Comparison of ENCODE assay signal across 17 cellular contexts in genomic region chr5:11797132-11797531, GRCh38.
DNase-seq lines count a peak whose midpoint lies in the region; ATAC-seq, FAIRE-seq and TF ChIP-seq lines count a peak whose summit lies in the region.
"Had no signal": no experiment of that assay in that cellular context is flagged by ENCODE, and none has a peak within 500 bp of the region (broad histone marks: within the 10 kb centered on the region; RNA-seq: fewer than 3 reads in every experiment).

No MANE protein-coding gene starts in this region.

- POLR2A ChIA-PET in K562 (lab: Yijun Ruan, JAX): no interaction called here

- no peaks in the 10 kb centered on the region for H3K4me1 Mint-ChIP-seq in type B pancreatic cell (ENCODE audit: unreplicated experiment)
- H3K4me1 Mint-ChIP-seq: activated T-helper 17 cell treated with anti-CD3 and anti-CD28 coated beads, Interleukin-2, amount 50 U/mL, for 72 hours had no signal

- H3K27ac Mint-ChIP-seq in type B pancreatic cell: no peak overlapping the region
- H3K27ac Mint-ChIP-seq: activated CD8-positive, alpha-beta T cell treated with anti-CD3 and anti-CD28 coated beads for 36 hours; activated T-helper 17 cell treated with anti-CD3 and anti-CD28 coated beads, Interleukin-2, amount 50 U/mL, for 72 hours; effector memory CD8-positive, alpha-beta T cell; stimulated activated naive CD8-positive, alpha-beta T cell treated with anti-CD3 and anti-CD28 coated beads, Interleukin-15, Interleukin-2, amounts not matched to agents 100 ng/mL and 50 ng/mL, for 24 hours had no signal

- no peak overlapping the region for H3K4me3 Mint-ChIP-seq in type B pancreatic cell
- H3K4me3 Mint-ChIP-seq: activated CD8-positive, alpha-beta T cell treated with anti-CD3 and anti-CD28 coated beads for 36 hours; activated T-helper 17 cell treated with anti-CD3 and anti-CD28 coated beads, Interleukin-2, amount 50 U/mL, for 72 hours; effector memory CD8-positive, alpha-beta T cell; stimulated activated naive CD8-positive, alpha-beta T cell treated with anti-CD3 and anti-CD28 coated beads, Interleukin-15, Interleukin-2, amounts not matched to agents 100 ng/mL and 50 ng/mL, for 24 hours had no signal

- no peak overlapping the region for H3K4me3 ChIP-seq in K562
- H3K4me3 ChIP-seq in esophagus squamous epithelium: no peak overlapping the region
- H3K4me3 ChIP-seq: left ventricle myocardium inferior had no signal

- intact Hi-C loops in left cardiac atrium (cut with DNase I) (no loop called here), left ventricle myocardium superior (cut with micrococcal nuclease) (no loop called here), K562 (cut with micrococcal nuclease) (no loop called here), esophagus squamous epithelium (cut with DNase I) (no loop called here)

- H3K27ac ChIP-seq in K562 (ENCODE audit: extremely low read depth, low read depth, low read length) (no peak overlapping the region), esophagus squamous epithelium (no peak overlapping the region)
- H3K27ac ChIP-seq: left ventricle myocardium inferior, parathyroid adenoma had no signal

- TF ChIP-seq EP300 in K562 (IDR thresholded peaks at IDR 0.05; ENCODE audit: low read length): no peak

- no peak for FAIRE-seq in K562 (lab: Jason Lieb, UNC)
- FAIRE-seq: TTC549 had no signal

- H3K36me3 Mint-ChIP-seq in type B pancreatic cell: no peaks in the 10 kb centered on the region

- CTCF ChIA-PET in K562 (lab: Yijun Ruan, JAX; ENCODE audit: low intra/inter-chr PET ratio): no interaction called here

- H3K9me3 ChIP-seq in K562 (replicated peaks; ENCODE audit: control insufficient read depth, insufficient read depth, low read depth, low read length): no peaks in the 10 kb centered on the region; the same call in 1 of the 2 replicates
- H3K9me3 ChIP-seq in esophagus squamous epithelium: no peaks in the 10 kb centered on the region
- H3K9me3 ChIP-seq: left ventricle myocardium inferior had no signal

- H4K20me1 ChIP-seq in K562 (replicated peaks; ENCODE audit: control insufficient read depth, insufficient read depth, low read length): no peaks in the 10 kb centered on the region

- H3K27me3 ChIP-seq in K562 (ENCODE audit: control insufficient read depth in 2 of 2, insufficient read depth in 2 of 2, low read length in 2 of 2): no peaks in the 10 kb centered on the region
- no peaks in the 10 kb centered on the region for H3K27me3 ChIP-seq in esophagus squamous epithelium

- peak; percentile 24 for DNase-seq in left cardiac atrium
- no peak for DNase-seq in left ventricle myocardium superior
- peak; percentile 32 for DNase-seq in NCI-H2227 treated with DMSO at 0.1 percent for 48 hours (lab: John Stamatoyannopoulos, UW)
- DNase-seq in K562 (ENCODE audit: extremely low read depth in 1 of 4, low spot score in 3 of 4): no peak
- no peak for DNase-seq in type B pancreatic cell (ENCODE audit: extremely low spot score, unreplicated experiment)
- DNase-seq in glomerular visceral epithelial cell (ENCODE audit: extremely low spot score): no peak
- no peak for DNase-seq in esophagus squamous epithelium (lab: John Stamatoyannopoulos, UW)
- DNase-seq: activated CD8-positive, alpha-beta T cell treated with anti-CD3 and anti-CD28 coated beads for 36 hours; central memory CD4-positive, alpha-beta T cell; effector memory CD8-positive, alpha-beta T cell; left ventricle myocardium inferior; NCI-H1436 treated with DMSO at 0.1 percent for 48 hours had no signal

- no peaks in the 10 kb centered on the region for H3K27me3 Mint-ChIP-seq in type B pancreatic cell
- H3K27me3 Mint-ChIP-seq: activated CD8-positive, alpha-beta T cell treated with anti-CD3 and anti-CD28 coated beads for 36 hours; activated T-helper 17 cell treated with anti-CD3 and anti-CD28 coated beads, Interleukin-2, amount 50 U/mL, for 72 hours; effector memory CD8-positive, alpha-beta T cell; stimulated activated naive CD8-positive, alpha-beta T cell treated with anti-CD3 and anti-CD28 coated beads, Interleukin-15, Interleukin-2, amounts not matched to agents 100 ng/mL and 50 ng/mL, for 24 hours had no signal

- H3K9me1 ChIP-seq in K562 (ENCODE audit: control insufficient read depth, insufficient read depth, low read length): no peaks in the 10 kb centered on the region

- H3K9me3 Mint-ChIP-seq in type B pancreatic cell: no peaks in the 10 kb centered on the region

- in situ Hi-C loops in K562 (cut with MboI): no loop called here

- TF ChIP-seq RAD21 in K562 (CRISPR knock-in tag; conservative IDR thresholded peaks at IDR 0.05 in 1 of 2, IDR thresholded peaks at IDR 0.05 in 1 of 2): no peak

- no peaks in the 10 kb centered on the region for H3K79me2 ChIP-seq in K562 (ENCODE audit: control insufficient read depth, insufficient read depth, low read length)
- H3K79me2 ChIP-seq: parathyroid adenoma had no signal

- no peak overlapping the region for H3K4me2 ChIP-seq in K562 (ENCODE audit: insufficient read depth, low read length)

- H3K36me3 ChIP-seq in K562 (ENCODE audit: control insufficient read depth, insufficient read depth, low read length) (no peaks in the 10 kb centered on the region), esophagus squamous epithelium (no peaks in the 10 kb centered on the region)
- H3K36me3 ChIP-seq: left ventricle myocardium inferior had no signal

- ATAC-seq in left cardiac atrium (peak in 1 of 2 donors; percentile 34), left ventricle myocardium superior (no peak), K562 (no peak), GM18520 (IDR thresholded peaks at IDR 0.05; ENCODE audit: unreplicated experiment) (no peak)
- ATAC-seq: activated CD8-positive, alpha-beta T cell treated with anti-CD3 and anti-CD28 coated beads for 36 hours; activated T-helper 17 cell treated with anti-CD3 and anti-CD28 coated beads, Interleukin-2, amount 50 U/mL, for 72 hours; effector memory CD8-positive, alpha-beta T cell had no signal

- TF ChIP-seq CTCF in K562 (IDR thresholded peaks at IDR 0.05 in 2 of 3, conservative IDR thresholded peaks at IDR 0.05 in 1 of 3; ENCODE audit: insufficient read depth in 2 of 3, low read depth in 1 of 3, low read length in 3 of 3): no peak
- TF ChIP-seq CTCF in type B pancreatic cell (conservative IDR thresholded peaks at IDR 0.05): peak; percentile 22
- no peak for TF ChIP-seq CTCF in esophagus squamous epithelium (IDR thresholded peaks at IDR 0.05)

- BruUV-seq in K562 (replicated peaks; lab: Mats Ljungman, UMichigan): no TSS peak

- no peak overlapping the region for H3K9ac ChIP-seq in K562 (ENCODE audit: insufficient read depth in 1 of 2, low read depth in 2 of 2, low read length in 2 of 2)
- H3K9ac ChIP-seq: parathyroid adenoma had no signal

- WGBS in K562 (ENCODE audit: insufficient coverage, low coverage, missing lambda C conversion rate): 1% methylated on average over 4 of the region's 4 CpGs
- WGBS in esophagus squamous epithelium, 2 donors: 29 to 63% methylated on average over 3 to 4 of the region's 4 CpGs

- no peak overlapping the region for H2AFZ ChIP-seq in K562 (ENCODE audit: low read depth, low read length)
- H2AFZ ChIP-seq: parathyroid adenoma had no signal

- no peaks in the 10 kb centered on the region for H3K4me1 ChIP-seq in K562 (replicated peaks in 1 of 2; ENCODE audit: control insufficient read depth in 2 of 2, insufficient read depth in 2 of 2, low read length in 2 of 2)
- no peaks in the 10 kb centered on the region for H3K4me1 ChIP-seq in esophagus squamous epithelium
- H3K4me1 ChIP-seq: left ventricle myocardium inferior, parathyroid adenoma had no signal

- TF ChIP-seq POLR2A in K562 (conservative IDR thresholded peaks at IDR 0.05) (no peak), esophagus squamous epithelium (IDR thresholded peaks at IDR 0.05) (no peak)

TF ChIP-seq in K562, 482 proteins besides CTCF, POLR2A, EP300 and RAD21:
- 0 out of 2 replicates have a peak, but pooled peaks have one; percentile 22 for TF ChIP-seq NFIC (IDR thresholded peaks at IDR 0.05)
- no peak for TF ChIP-seq ZNF239 (CRISPR knock-in tag; IDR thresholded peaks at IDR 0.05)

Comparison
In these comparisons a context has a peak if more than half of its experiments do, and no peak if none do; other contexts are left out.
1. DNase-seq: peak in left cardiac atrium (single experiment) and NCI-H2227 treated with DMSO at 0.1 percent for 48 hours (single experiment); none in left ventricle myocardium superior (single experiment), K562 (0 of 4), type B pancreatic cell (single experiment), glomerular visceral epithelial cell (single experiment) and esophagus squamous epithelium (single experiment).